Comparison of ENCODE assay signal across 10 cellular contexts in the genomic region with DNA sequence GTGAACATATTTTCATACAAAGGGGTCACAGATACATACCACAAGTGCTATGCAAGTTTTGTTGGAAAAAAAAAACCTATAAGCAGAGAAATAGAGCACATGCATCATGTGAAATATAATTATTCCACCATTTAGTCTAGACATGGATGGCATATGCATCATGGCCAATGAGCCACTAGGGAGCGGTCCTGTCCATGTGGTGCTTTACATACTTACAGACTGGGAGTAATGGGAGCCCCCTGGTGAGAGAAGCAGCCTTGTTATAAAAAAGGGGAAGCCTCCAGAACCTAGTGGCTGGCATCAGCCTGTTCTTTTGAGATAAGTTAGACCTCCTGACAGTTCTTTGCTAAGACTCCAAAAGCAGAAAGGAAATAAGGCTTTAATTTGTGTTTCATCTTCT.
DNase-seq lines count a peak whose midpoint lies in the region; ATAC-seq, FAIRE-seq and TF ChIP-seq lines count a peak whose summit lies in the region.
"Had no signal": no experiment of that assay in that cellular context is flagged by ENCODE, and none has a peak within 500 bp of the region (broad histone marks: within the 10 kb centered on the region; RNA-seq: fewer than 3 reads in every experiment).

No MANE protein-coding gene starts in this region.

- POLR2A ChIA-PET in IMR-90 (lab: Charles Lee; ENCODE audit: unreplicated experiment), result no interaction called here

- DNase-seq in ELR (ENCODE audit: low read depth) (peak; percentile 7), IMR-90 (peak; percentile 0), SK-MEL-5 (ENCODE audit: low read depth, low spot score) (peak; percentile 65), iPS-NIHi11 (ENCODE audit: low spot score) (peak; percentile 38), NCI-H2196 treated with DMSO at 0.1 percent for 48 hours (lab: John Stamatoyannopoulos, UW; ENCODE audit: unreplicated experiment) (no peak), superior temporal gyrus (ENCODE audit: extremely low spot score) (no peak), frontal cortex (ENCODE audit: low spot score in 2 of 2) (no peak)
- no peak for DNase-seq in stimulated activated CD4-positive, alpha-beta T cell treated with anti-CD3 and anti-CD28 coated beads, Interleukin-4, amount 100 ng/mL, for 4 hours
- DNase-seq: activated CD4-positive, alpha-beta T cell treated with anti-CD3 and anti-CD28 coated beads, Interleukin-2, amount 50 U/mL, for 1 hour had no signal

- H4K5ac ChIP-seq in IMR-90 (ENCODE audit: low read depth, low read length), result no peak overlapping the region

- no peak overlapping the region for H3K9ac ChIP-seq in IMR-90 (ENCODE audit: low read depth, low read length)

- no peak overlapping the region for H2AK9ac ChIP-seq in IMR-90 (replicated peaks; ENCODE audit: low read depth, low read length, poor library complexity)

- intact Hi-C loops in IMR-90 (cut with micrococcal nuclease), result no loop called here

- H3K27ac ChIP-seq in IMR-90 (ENCODE audit: insufficient read depth, low read length), result no peak overlapping the region
- H3K27ac ChIP-seq: epithelial cell of prostate had no signal

- FAIRE-seq in frontal cortex (lab: Jason Lieb, UNC), result no peak

- no peak overlapping the region for H2BK120ac ChIP-seq in IMR-90 (ENCODE audit: low read depth, low read length)

- H2AK5ac ChIP-seq in IMR-90 (ENCODE audit: low read depth, low read length), result no peak overlapping the region

- no peak overlapping the region for H3K56ac ChIP-seq in IMR-90 (ENCODE audit: extremely low read depth, insufficient read depth, low read length)

- in situ Hi-C loops in IMR-90 (cut with MboI; ENCODE audit: low sequenced_read_pairs) (no loop called here), SK-MEL-5 (cut with HindIII; ENCODE audit: low pct_unique_long_range_greater_than_20kb, low sequenced_read_pairs) (no loop called here)

- H3K79me1 ChIP-seq in IMR-90 (ENCODE audit: low read depth in 1 of 2, low read length in 2 of 2), result no peaks in the 10 kb centered on the region

- TF ChIP-seq POLR2A in IMR-90 (IDR thresholded peaks at IDR 0.05; ENCODE audit: low read depth, low read length), result no peak

- TF ChIP-seq CTCF in IMR-90 (conservative IDR thresholded peaks at IDR 0.05; ENCODE audit: low read depth, low read length), result peak; percentile 16; the same call in 1 of the 2 replicates

- H3K9me3 ChIP-seq in IMR-90 (ENCODE audit: control insufficient read depth, insufficient read depth, low read length), result no peaks in the 10 kb centered on the region

- no peak overlapping the region for H2AFZ ChIP-seq in IMR-90 (replicated peaks; ENCODE audit: low read length, poor library complexity)

- H4K91ac ChIP-seq in IMR-90 (ENCODE audit: insufficient read depth, low read depth, low read length), result no peak overlapping the region

- H2BK5ac ChIP-seq in IMR-90 (ENCODE audit: low read depth, low read length, poor library complexity, severe bottlenecking), result no peak overlapping the region

- H3K36me3 ChIP-seq in IMR-90 (ENCODE audit: control insufficient read depth, insufficient read depth, low read length), result no peaks in the 10 kb centered on the region

- H3K23ac ChIP-seq in IMR-90 (ENCODE audit: low read depth, low read length), result no peak overlapping the region

- H2BK20ac ChIP-seq in IMR-90 (ENCODE audit: low read depth, low read length), result no peak overlapping the region

- H3K4me2 ChIP-seq in IMR-90 (ENCODE audit: low read depth, low read length), result no peak overlapping the region

- WGBS in IMR-90 (ENCODE audit: extremely low coverage in 2 of 2, insufficient read length in 1 of 2), 2 experiments, result no CpG with 5 or more reads among the region's 1 CpG

- H3K14ac ChIP-seq in IMR-90 (replicated peaks; ENCODE audit: low read depth, low read length), result no peak overlapping the region

- dilution Hi-C loops in IMR-90 (cut with HindIII; ENCODE audit: low sequenced_read_pairs, unreplicated experiment), result no loop called here

- no TSS peak for BruUV-seq in IMR-90 (replicated peaks; lab: Mats Ljungman, UMichigan)

- ATAC-seq in IMR-90 (ENCODE audit: low read depth), result no peak

- CTCF ChIA-PET in IMR-90 (lab: Yijun Ruan, JAX), result no interaction called here

- H2BK15ac ChIP-seq in IMR-90 (ENCODE audit: low read depth, low read length), result no peak overlapping the region

- no peak for TF ChIP-seq RAD21 in IMR-90 (IDR thresholded peaks at IDR 0.05; ENCODE audit: low read length)

- no peaks in the 10 kb centered on the region for H3K27me3 ChIP-seq in IMR-90 (ENCODE audit: control insufficient read depth, insufficient read depth, low read length)

- H4K8ac ChIP-seq in IMR-90 (ENCODE audit: low read depth in 2 of 2, low read length in 2 of 2), result no peak overlapping the region

- no peak overlapping the region for H3K4ac ChIP-seq in IMR-90 (ENCODE audit: low read depth, low read length)

- H3K4me1 ChIP-seq in IMR-90 (ENCODE audit: control insufficient read depth, insufficient read depth, low read length), result no peaks in the 10 kb centered on the region

- no peak overlapping the region for H3K4me3 ChIP-seq in IMR-90 (ENCODE audit: insufficient read depth, low read depth, low read length)

- H3K9me1 ChIP-seq in IMR-90 (ENCODE audit: insufficient read depth, low read length), result no peaks in the 10 kb centered on the region

- H4K20me1 ChIP-seq in IMR-90 (ENCODE audit: insufficient read depth, low read length), result no peaks in the 10 kb centered on the region

- no peak overlapping the region for H3K18ac ChIP-seq in IMR-90 (ENCODE audit: low read depth, low read length)

TF ChIP-seq in IMR-90, 13 proteins besides CTCF, POLR2A, EP300 and RAD21:
- TF ChIP-seq MAFK (IDR thresholded peaks at IDR 0.05; ENCODE audit: low read depth, low read length) (no peak), NFE2L2 (IDR thresholded peaks at IDR 0.05; ENCODE audit: low read depth, low read length) (no peak), SMC3 (IDR thresholded peaks at IDR 0.05; ENCODE audit: low read depth, low read length) (no peak), RCOR1 (IDR thresholded peaks at IDR 0.05; ENCODE audit: insufficient replicate concordance, low read length) (no peak), BHLHE40 (IDR thresholded peaks at IDR 0.05; ENCODE audit: low read depth, low read length) (no peak), RFX5 (IDR thresholded peaks at IDR 0.05; ENCODE audit: low read depth, low read length) (no peak), USF2 (IDR thresholded peaks at IDR 0.05; ENCODE audit: low read depth, low read length) (no peak), CHD1 (IDR thresholded peaks at IDR 0.05; ENCODE audit: low read depth, low read length) (no peak), MXI1 (IDR thresholded peaks at IDR 0.05; ENCODE audit: borderline replicate concordance, low read depth, low read length) (no peak), FOS (IDR thresholded peaks at IDR 0.05; ENCODE audit: low read depth, low read length) (no peak), MAZ (IDR thresholded peaks at IDR 0.05; ENCODE audit: borderline replicate concordance, low read depth, low read length) (no peak), CEBPB (IDR thresholded peaks at IDR 0.05; ENCODE audit: low read depth, low read length) (no peak)
- TF ChIP-seq, protein P1, sequence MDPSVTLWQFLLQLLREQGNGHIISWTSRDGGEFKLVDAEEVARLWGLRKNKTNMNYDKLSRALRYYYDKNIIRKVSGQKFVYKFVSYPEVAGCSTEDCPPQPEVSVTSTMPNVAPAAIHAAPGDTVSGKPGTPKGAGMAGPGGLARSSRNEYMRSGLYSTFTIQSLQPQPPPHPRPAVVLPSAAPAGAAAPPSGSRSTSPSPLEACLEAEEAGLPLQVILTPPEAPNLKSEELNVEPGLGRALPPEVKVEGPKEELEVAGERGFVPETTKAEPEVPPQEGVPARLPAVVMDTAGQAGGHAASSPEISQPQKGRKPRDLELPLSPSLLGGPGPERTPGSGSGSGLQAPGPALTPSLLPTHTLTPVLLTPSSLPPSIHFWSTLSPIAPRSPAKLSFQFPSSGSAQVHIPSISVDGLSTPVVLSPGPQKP (IDR thresholded peaks at IDR 0.05; ENCODE audit: borderline replicate concordance, low read depth, low read length), result no peak
TF ChIP-seq in IMR-90: peak in this region for 0.

Comparison
In these comparisons a context has a peak if more than half of its experiments do, and no peak if none do; other contexts are left out.
1. DNase-seq: peak in ELR (single experiment), IMR-90 (single experiment), SK-MEL-5 (single experiment) and iPS-NIHi11 (single experiment); none in NCI-H2196 treated with DMSO at 0.1 percent for 48 hours (single experiment), superior temporal gyrus (single experiment), frontal cortex (0 of 2) and stimulated activated CD4-positive, alpha-beta T cell treated with anti-CD3 and anti-CD28 coated beads, Interleukin-4, amount 100 ng/mL, for 4 hours (0 of 2).